Comparison of ENCODE assay signal across 9 cellular contexts in genomic region chr11:115503886-115504278, GRCh38. TPM values are rescaled to one million over a fixed set of nuclear protein-coding genes. Genes with fewer than 3 reads are reported as not detected.
A peak's percentile ranks its signal among the peaks of the same experiment; 100 is the strongest.
DNase-seq lines count a peak whose midpoint lies in the region; ATAC-seq, FAIRE-seq and TF ChIP-seq lines count a peak whose summit lies in the region.
"Had no signal": no experiment of that assay in that cellular context is flagged by ENCODE, and none has a peak within 500 bp of the region (broad histone marks: within the 10 kb centered on the region; RNA-seq: fewer than 3 reads in every experiment).

No MANE protein-coding gene starts in this region.

- H3K27me3 Mint-ChIP-seq in CD14-positive monocyte (ENCODE audit: low read depth in 3 of 3): peaks cover 41 to 53% (median 49%) of the 10 kb centered on the region in 3 donors

- H3K4me3 ChIP-seq in bronchial epithelial cell (ENCODE audit: low read depth, low read length) (peak overlapping the region; percentile 62), mesendoderm (ENCODE audit: low read length) (peak overlapping the region; percentile 51)

- H3K79me2 ChIP-seq in mesendoderm (ENCODE audit: control insufficient read depth, insufficient read depth, low read length): no peaks in the 10 kb centered on the region

- FAIRE-seq in bronchial epithelial cell (lab: Jason Lieb, UNC): no peak
- FAIRE-seq: colon had no signal

- H3K27ac Mint-ChIP-seq in CD14-positive monocyte: peak overlapping the region in 1 of 7 donors; percentile 48

- TF ChIP-seq CTCF in CD14-positive monocyte (IDR thresholded peaks at IDR 0.05): no peak
- TF ChIP-seq CTCF in bronchial epithelial cell (IDR thresholded peaks at IDR 0.05; ENCODE audit: insufficient read depth, low read length, severe bottlenecking): no peak

- H3K18ac ChIP-seq in mesendoderm (ENCODE audit: low read length): peak overlapping the region; percentile 66

- H3K36me3 ChIP-seq in bronchial epithelial cell (ENCODE audit: control insufficient read depth, insufficient read depth, low read length) (no peaks in the 10 kb centered on the region), mesendoderm (ENCODE audit: control insufficient read depth, insufficient read depth, low read length) (no peaks in the 10 kb centered on the region)

- H3K4me3 Mint-ChIP-seq in CD14-positive monocyte: peak overlapping the region; percentile 60 to 82

- H2AK5ac ChIP-seq in mesendoderm (ENCODE audit: low read length): no peak overlapping the region

- intact Hi-C loops in CD14-positive monocyte (cut with micrococcal nuclease): no loop called here

- no peak overlapping the region for H4K8ac ChIP-seq in mesendoderm (ENCODE audit: low read depth, low read length)

- DNase-seq in CD14-positive monocyte (ENCODE audit: low spot score) (no peak), bronchial epithelial cell (ENCODE audit: low read depth) (no peak), mesendoderm (no peak), HPDE6-E6E7 (ENCODE audit: extremely low spot score) (no peak), superior temporal gyrus (ENCODE audit: extremely low spot score) (no peak)

- ATAC-seq in HG03439 (IDR thresholded peaks at IDR 0.05; ENCODE audit: unreplicated experiment): peak; percentile 16
- no peak for ATAC-seq in HG03469 (IDR thresholded peaks at IDR 0.05; ENCODE audit: unreplicated experiment)
- no peak for ATAC-seq in HG03039 (IDR thresholded peaks at IDR 0.05; ENCODE audit: unreplicated experiment)

- no peak overlapping the region for H2BK5ac ChIP-seq in mesendoderm (ENCODE audit: low read length)

- no peak overlapping the region for H2BK120ac ChIP-seq in mesendoderm (ENCODE audit: low read depth, low read length)

- H4K5ac ChIP-seq in mesendoderm (ENCODE audit: low read length): no peak overlapping the region

- no peak overlapping the region for H3K23ac ChIP-seq in mesendoderm (ENCODE audit: low read length)

- H3K4me2 ChIP-seq in mesendoderm (ENCODE audit: low read length): peak overlapping the region; percentile 88

- H3K9ac ChIP-seq in mesendoderm (ENCODE audit: low read length): peak overlapping the region; percentile 65

- no peak overlapping the region for H3K4ac ChIP-seq in mesendoderm (ENCODE audit: low read depth, low read length)

- peaks cover 2% of the 10 kb centered on the region for H3K4me1 ChIP-seq in mesendoderm (ENCODE audit: control insufficient read depth, low read depth, low read length)

- H3K9me3 Mint-ChIP-seq in CD14-positive monocyte: peaks cover 3 to 23% (median 18%) of the 10 kb centered on the region in 7 donors

- H3K36me3 Mint-ChIP-seq in CD14-positive monocyte: peaks cover 6 to 7% of the 10 kb centered on the region in 2 donors

- H3K4me1 Mint-ChIP-seq in CD14-positive monocyte: peaks cover 17% of the 10 kb centered on the region

- H3K27me3 ChIP-seq in bronchial epithelial cell (ENCODE audit: control insufficient read depth, insufficient read depth, low read length) (peaks cover 6% of the 10 kb centered on the region), mesendoderm (ENCODE audit: insufficient read depth, low read length, poor library complexity) (peaks cover 21% of the 10 kb centered on the region)

- no peak overlapping the region for H3K27ac ChIP-seq in mesendoderm (ENCODE audit: low read depth, low read length)

- H2BK15ac ChIP-seq in mesendoderm (replicated peaks; ENCODE audit: low read depth): no peak overlapping the region

- peak overlapping the region; percentile 78 for H3K56ac ChIP-seq in mesendoderm (ENCODE audit: low read length)

- WGBS in mesendoderm (ENCODE audit: extremely low coverage, insufficient coverage, low lambda C conversion rate): no CpG with 5 or more reads among the region's 15 CpGs

- H3K79me1 ChIP-seq in mesendoderm (ENCODE audit: low read length): no peaks in the 10 kb centered on the region

RNA-seq across cellular contexts. Expression of gene CADM1, which starts 0.3 kb away (rescaled TPM):
- not detected for polyA plus RNA-seq in CD14-positive monocyte
- total RNA-seq in bronchial epithelial cell: 1.6 and 14.2 TPM in 2 replicates
- 11.2 TPM for polyA plus RNA-seq in mesendoderm (2013, experiment 1 of 2)
- 12.3 TPM for polyA plus RNA-seq in mesendoderm (2013, experiment 2 of 2)
